Comparison of ENCODE assay signal across 19 cellular contexts in genomic region chr11:110022548-110022947, GRCh38.
A peak's percentile ranks its signal among the peaks of the same experiment; 100 is the strongest.
DNase-seq lines count a peak whose midpoint lies in the region; ATAC-seq and TF ChIP-seq lines count a peak whose summit lies in the region.
"Had no signal": no experiment of that assay in that cellular context is flagged by ENCODE, and none has a peak within 500 bp of the region (broad histone marks: within the 10 kb centered on the region; RNA-seq: fewer than 3 reads in every experiment).

No MANE protein-coding gene starts in this region.

- H3K27me3 ChIP-seq in breast epithelium, result no peaks in the 10 kb centered on the region
- H3K27me3 ChIP-seq in adrenal gland, result no peaks in the 10 kb centered on the region
- H3K27me3 ChIP-seq: heart left ventricle, right atrium auricular region, stomach had no signal

- intact Hi-C loops in MCF 10A (cut with micrococcal nuclease) (no loop called here), breast epithelium (cut with DNase I; ENCODE audit: low total_unique reads) (no loop called here), adrenal gland (cut with DNase I) (loop anchor here in 1 of 2 donors (10.0 kb wide), 1 partner anchor 58 kb away; no protein-coding TSS in a partner anchor)

- H3K4me1 ChIP-seq in breast epithelium, result no peaks in the 10 kb centered on the region
- H3K4me1 ChIP-seq in adrenal gland (replicated peaks in 1 of 2), result no peaks in the 10 kb centered on the region
- H3K4me1 ChIP-seq: right atrium auricular region, stomach had no signal

- H3K36me3 ChIP-seq in breast epithelium (no peaks in the 10 kb centered on the region), adrenal gland (replicated peaks in 1 of 2) (no peaks in the 10 kb centered on the region)
- H3K36me3 ChIP-seq: heart left ventricle, right atrium auricular region, stomach had no signal

- no peaks in the 10 kb centered on the region for H3K27me3 Mint-ChIP-seq in MCF 10A (ENCODE audit: insufficient read depth, unreplicated experiment)
- peaks cover 3% of the 10 kb centered on the region for H3K27me3 Mint-ChIP-seq in activated T-helper 17 cell treated with anti-CD3 and anti-CD28 coated beads, Interleukin-2, amount 50 U/mL, for 72 hours
- H3K27me3 Mint-ChIP-seq in type B pancreatic cell, result no peaks in the 10 kb centered on the region
- H3K27me3 Mint-ChIP-seq: dendritic cell treated with granulocyte-macrophage colony-stimulating factor and Interleukin-4, amounts not matched to agents 40 ng/mL and 50 ng/mL, for 4 days had no signal

- POLR2A ChIA-PET in MCF 10A (lab: Yijun Ruan, JAX), result interaction anchor here (0.5 to 6.8 kb wide), 22 partner anchors 8 to 171 kb away, joined by 3 to 67 read pairs (median 6); partner anchors contain the start of gene ZC3H12C

- ATAC-seq in activated T-helper 17 cell treated with anti-CD3 and anti-CD28 coated beads, Interleukin-2, amount 50 U/mL, for 72 hours (replicated peaks), result no peak
- no peak for ATAC-seq in HG03159 (IDR thresholded peaks at IDR 0.05; ENCODE audit: unreplicated experiment)
- ATAC-seq: heart left ventricle had no signal

- peaks cover 8% of the 10 kb centered on the region for H3K9me3 Mint-ChIP-seq in MCF 10A (ENCODE audit: unreplicated experiment)
- peaks cover 4% of the 10 kb centered on the region for H3K9me3 Mint-ChIP-seq in activated T-helper 17 cell treated with anti-CD3 and anti-CD28 coated beads, Interleukin-2, amount 50 U/mL, for 72 hours
- no peaks in the 10 kb centered on the region for H3K9me3 Mint-ChIP-seq in type B pancreatic cell

- 76 to 86% (median 84%) methylated on average over 1 of the region's 1 CpG for WGBS in adrenal gland, 4 donors

- TF ChIP-seq CTCF in MCF 10A (IDR thresholded peaks at IDR 0.05; ENCODE audit: unreplicated experiment), result no peak
- no peak for TF ChIP-seq CTCF in breast epithelium (IDR thresholded peaks at IDR 0.05)
- no peak for TF ChIP-seq CTCF in fibroblast of the aortic adventitia (IDR thresholded peaks at IDR 0.05; ENCODE audit: insufficient read depth, low read length)
- TF ChIP-seq CTCF in type B pancreatic cell (conservative IDR thresholded peaks at IDR 0.05), result no peak
- no peak for TF ChIP-seq CTCF in adrenal gland (IDR thresholded peaks at IDR 0.05)

- DNase-seq in MCF 10A (ENCODE audit: unreplicated experiment), result peak; percentile 35
- no peak for DNase-seq in breast epithelium (ENCODE audit: low spot score in 2 of 2)
- peak; percentile 43 for DNase-seq in fibroblast of the aortic adventitia (ENCODE audit: low read depth)
- DNase-seq in type B pancreatic cell (ENCODE audit: extremely low spot score, unreplicated experiment), result no peak
- no peak for DNase-seq in adrenal gland
- DNase-seq in DMS53 treated with DMSO at 0.1 percent for 48 hours (lab: John Stamatoyannopoulos, UW; ENCODE audit: unreplicated experiment), result no peak
- DNase-seq: activated CD4-positive, alpha-beta T cell treated with anti-CD3 and anti-CD28 coated beads for 48 hours; activated naive CD4-positive, alpha-beta T cell treated with Interleukin-2 at 50 U/mL for 16 hours; erythroblast; heart left ventricle; islet precursor cell; NCI-H2107; NCI-H774; stomach; SW 1271 had no signal

- H3K4me3 Mint-ChIP-seq in MCF 10A (ENCODE audit: unreplicated experiment), result no peak overlapping the region
- H3K4me3 Mint-ChIP-seq in activated T-helper 17 cell treated with anti-CD3 and anti-CD28 coated beads, Interleukin-2, amount 50 U/mL, for 72 hours, result no peak overlapping the region
- no peak overlapping the region for H3K4me3 Mint-ChIP-seq in type B pancreatic cell
- H3K4me3 Mint-ChIP-seq: dendritic cell treated with granulocyte-macrophage colony-stimulating factor and Interleukin-4, amounts not matched to agents 40 ng/mL and 50 ng/mL, for 4 days had no signal

- H3K4me1 Mint-ChIP-seq in MCF 10A (ENCODE audit: insufficient read depth, unreplicated experiment) (peaks cover 10% of the 10 kb centered on the region), type B pancreatic cell (ENCODE audit: unreplicated experiment) (peaks cover 7% of the 10 kb centered on the region)
- H3K4me1 Mint-ChIP-seq in activated T-helper 17 cell treated with anti-CD3 and anti-CD28 coated beads, Interleukin-2, amount 50 U/mL, for 72 hours, result no peaks in the 10 kb centered on the region

- TF ChIP-seq POLR2A in breast epithelium (IDR thresholded peaks at IDR 0.05) (no peak), adrenal gland (IDR thresholded peaks at IDR 0.05) (no peak)

- no peaks in the 10 kb centered on the region for H3K9me3 ChIP-seq in breast epithelium
- H3K9me3 ChIP-seq in adrenal gland (replicated peaks in 1 of 3), result no peaks in the 10 kb centered on the region
- H3K9me3 ChIP-seq: heart left ventricle, right atrium auricular region, stomach had no signal

- no TSS peak for BruUV-seq in MCF 10A (replicated peaks; lab: Mats Ljungman, UMichigan)

- no peak overlapping the region for H3K27ac ChIP-seq in breast epithelium
- H3K27ac ChIP-seq in adrenal gland, result no peak overlapping the region
- H3K27ac ChIP-seq: heart left ventricle, right atrium auricular region, stomach had no signal

- H3K4me3 ChIP-seq in breast epithelium, result no peak overlapping the region
- no peak overlapping the region for H3K4me3 ChIP-seq in fibroblast of the aortic adventitia (ENCODE audit: low read depth, low read length)
- H3K4me3 ChIP-seq in adrenal gland, result no peak overlapping the region
- H3K4me3 ChIP-seq: heart left ventricle, right atrium auricular region, stomach had no signal

- H3K36me3 Mint-ChIP-seq in MCF 10A (ENCODE audit: insufficient read depth, unreplicated experiment), result no peaks in the 10 kb centered on the region
- no peaks in the 10 kb centered on the region for H3K36me3 Mint-ChIP-seq in activated T-helper 17 cell treated with anti-CD3 and anti-CD28 coated beads, Interleukin-2, amount 50 U/mL, for 72 hours (ENCODE audit: low read depth)
- no peaks in the 10 kb centered on the region for H3K36me3 Mint-ChIP-seq in type B pancreatic cell

- peak overlapping the region; percentile 82 for H3K27ac Mint-ChIP-seq in MCF 10A (ENCODE audit: low read depth, unreplicated experiment)
- peak overlapping the region; percentile 7 for H3K27ac Mint-ChIP-seq in activated T-helper 17 cell treated with anti-CD3 and anti-CD28 coated beads, Interleukin-2, amount 50 U/mL, for 72 hours
- H3K27ac Mint-ChIP-seq in type B pancreatic cell, result peak overlapping the region; percentile 89
- H3K27ac Mint-ChIP-seq: dendritic cell treated with granulocyte-macrophage colony-stimulating factor and Interleukin-4, amounts not matched to agents 40 ng/mL and 50 ng/mL, for 4 days had no signal

- CTCF ChIA-PET in MCF 10A (lab: Yijun Ruan, JAX), result interaction anchor here (0.6 to 1.1 kb wide), 3 partner anchors 45 to 69 kb away, joined by 3 read pairs; no protein-coding TSS in a partner anchor

Comparison
In these comparisons a context has a peak if more than half of its experiments do, and no peak if none do; other contexts are left out.
1. DNase-seq: peak in MCF 10A (single experiment) and fibroblast of the aortic adventitia (single experiment); none in breast epithelium (0 of 2), type B pancreatic cell (single experiment), adrenal gland (0 of 7) and DMS53 treated with DMSO at 0.1 percent for 48 hours (single experiment).
2. H3K27ac Mint-ChIP-seq: peak in every context shown above with its lines; median percentile 89 in type B pancreatic cell; 82 in MCF 10A; 7 in activated T-helper 17 cell treated with anti-CD3 and anti-CD28 coated beads, Interleukin-2, amount 50 U/mL, for 72 hours.